Comparison of ENCODE assay signal across 15 cellular contexts in genomic region chr7:100152937-100153666, GRCh38. TPM values are rescaled to one million over a fixed set of nuclear protein-coding genes. Genes with fewer than 3 reads are reported as not detected.
DNase-seq lines count a peak whose midpoint lies in the region; ATAC-seq and TF ChIP-seq lines count a peak whose summit lies in the region.
"Had no signal": no experiment of that assay in that cellular context is flagged by ENCODE, and none has a peak within 500 bp of the region (broad histone marks: within the 10 kb centered on the region; RNA-seq: fewer than 3 reads in every experiment).

No MANE protein-coding gene starts in this region.

- no peak for ATAC-seq in activated T-helper 17 cell treated with anti-CD3 and anti-CD28 coated beads, Interleukin-2, amount 50 U/mL, for 72 hours (replicated peaks)
- ATAC-seq in GM18867 (IDR thresholded peaks at IDR 0.05; ENCODE audit: unreplicated experiment): no peak
- ATAC-seq: gastroesophageal sphincter, right cardiac atrium had no signal

- H3K27me3 ChIP-seq in BLaER1 (no peaks in the 10 kb centered on the region), H7 (ENCODE audit: control insufficient read depth, insufficient read depth, low read length) (no peaks in the 10 kb centered on the region)
- H3K27me3 ChIP-seq: gastroesophageal sphincter had no signal

- peaks cover 80% of the 10 kb centered on the region for H3K4me1 ChIP-seq in BLaER1

- no peaks in the 10 kb centered on the region for H3K9me3 ChIP-seq in BLaER1
- H3K9me3 ChIP-seq: gastroesophageal sphincter had no signal

- no peaks in the 10 kb centered on the region for H3K27me3 Mint-ChIP-seq in activated T-helper 17 cell treated with anti-CD3 and anti-CD28 coated beads, Interleukin-2, amount 50 U/mL, for 72 hours
- peaks cover 2% of the 10 kb centered on the region for H3K27me3 Mint-ChIP-seq in nephron progenitor cell (ENCODE audit: low read depth, poor library complexity)

- H4K20me1 ChIP-seq in BLaER1: peaks cover 59% of the 10 kb centered on the region

- H3K9ac ChIP-seq in BLaER1: no peak overlapping the region

- H3K27ac ChIP-seq in BLaER1: no peak overlapping the region
- H3K27ac ChIP-seq: epithelial cell of prostate had no signal

- H3K4me2 ChIP-seq in BLaER1: peak overlapping the region; percentile 49

- peaks cover 56% of the 10 kb centered on the region for H3K36me3 ChIP-seq in BLaER1
- peaks cover 22% of the 10 kb centered on the region for H3K36me3 ChIP-seq in H7 (replicated peaks; ENCODE audit: control insufficient read depth, insufficient read depth, low read length)

- TF ChIP-seq CTCF in nephron progenitor cell (IDR thresholded peaks at IDR 0.05): no peak

- peak overlapping the region; percentile 41 for H3K27ac Mint-ChIP-seq in activated T-helper 17 cell treated with anti-CD3 and anti-CD28 coated beads, Interleukin-2, amount 50 U/mL, for 72 hours
- H3K27ac Mint-ChIP-seq in nephron progenitor cell: peak overlapping the region; percentile 95

- DNase-seq in H7 (peak; percentile 29), nephron progenitor cell (no peak), SW 1271 (lab: John Stamatoyannopoulos, UW) (no peak), activated gamma-delta T cell (lab: John Stamatoyannopoulos, UW) (no peak)
- no peak for DNase-seq in stimulated activated CD8-positive, alpha-beta memory T cell treated with anti-CD3 and anti-CD28 coated beads, Interleukin-4, amount 100 ng/mL, for 48 hours
- DNase-seq: activated CD4-positive, alpha-beta T cell treated with anti-CD3 and anti-CD28 coated beads for 4 hours; NCI-H1048; stimulated activated CD4-positive, alpha-beta T cell treated with anti-CD3 and anti-CD28 coated beads, Interleukin-2, amount 100 ng/mL, for 24 hours had no signal

- no peak overlapping the region for H3K4me3 Mint-ChIP-seq in activated T-helper 17 cell treated with anti-CD3 and anti-CD28 coated beads, Interleukin-2, amount 50 U/mL, for 72 hours
- H3K4me3 Mint-ChIP-seq in nephron progenitor cell: no peak overlapping the region

- peaks cover 74% of the 10 kb centered on the region for H3K36me3 Mint-ChIP-seq in activated T-helper 17 cell treated with anti-CD3 and anti-CD28 coated beads, Interleukin-2, amount 50 U/mL, for 72 hours (ENCODE audit: low read depth)
- peaks cover 29% of the 10 kb centered on the region for H3K36me3 Mint-ChIP-seq in nephron progenitor cell (ENCODE audit: low read depth)

- H3K4me1 Mint-ChIP-seq in activated T-helper 17 cell treated with anti-CD3 and anti-CD28 coated beads, Interleukin-2, amount 50 U/mL, for 72 hours: peaks cover 22% of the 10 kb centered on the region
- peaks cover 60% of the 10 kb centered on the region for H3K4me1 Mint-ChIP-seq in nephron progenitor cell

- H3K4me3 ChIP-seq in BLaER1: no peak overlapping the region
- no peak overlapping the region for H3K4me3 ChIP-seq in H7 (ENCODE audit: insufficient read depth, low read depth, low read length)
- H3K4me3 ChIP-seq: gastroesophageal sphincter had no signal

- no peaks in the 10 kb centered on the region for H3K9me3 Mint-ChIP-seq in activated T-helper 17 cell treated with anti-CD3 and anti-CD28 coated beads, Interleukin-2, amount 50 U/mL, for 72 hours
- H3K9me3 Mint-ChIP-seq in nephron progenitor cell: no peaks in the 10 kb centered on the region
- H3K9me3 Mint-ChIP-seq: nephron had no signal

RNA-seq across cellular contexts. Expression of gene LAMTOR4, which starts 4.4 kb away (rescaled TPM):
- 143 and 165 TPM in 2 replicates for total RNA-seq in H7 (2014; rRNA removed; shearing (Covaris generic))
- total RNA-seq in activated T-helper 17 cell treated with anti-CD3 and anti-CD28 coated beads, Interleukin-2, amount 50 U/mL, for 72 hours: 100 to 1,000 TPM; 129 to 132 TPM

RNA-seq across cellular contexts. Expression of gene TRAPPC14, which starts 5.4 kb away (rescaled TPM):
- total RNA-seq in H7 (2014; rRNA removed; shearing (Covaris generic)): 13.6 and 14.8 TPM in 2 replicates
- 10 to 100 TPM; 15.4 to 22.1 TPM for total RNA-seq in activated T-helper 17 cell treated with anti-CD3 and anti-CD28 coated beads, Interleukin-2, amount 50 U/mL, for 72 hours

RNA-seq across cellular contexts. Expression of gene GAL3ST4, which starts 15.3 kb away (rescaled TPM):
- 0.73 and 3.1 TPM in 2 replicates for total RNA-seq in H7 (2014; rRNA removed; shearing (Covaris generic))
- 1 to 10 TPM; 1.1 to 3.9 TPM for total RNA-seq in activated T-helper 17 cell treated with anti-CD3 and anti-CD28 coated beads, Interleukin-2, amount 50 U/mL, for 72 hours

RNA-seq across cellular contexts. Expression of gene GPC2, which starts 24.1 kb away (rescaled TPM):
- 39.1 and 65.8 TPM in 2 replicates for total RNA-seq in H7 (2014; rRNA removed; shearing (Covaris generic))
- 1 to 10 TPM; 2.8 to 4.9 TPM for total RNA-seq in activated T-helper 17 cell treated with anti-CD3 and anti-CD28 coated beads, Interleukin-2, amount 50 U/mL, for 72 hours

RNA-seq across cellular contexts. Expression of gene STAG3, which starts 24.6 kb away (rescaled TPM):
- total RNA-seq in H7 (2014; rRNA removed; shearing (Covaris generic)): 2.4 and 10.3 TPM in 2 replicates
- total RNA-seq in activated T-helper 17 cell treated with anti-CD3 and anti-CD28 coated beads, Interleukin-2, amount 50 U/mL, for 72 hours: 10 to 100 TPM in 1 of 2 donors, 1 to 10 TPM in 1; 7.8 to 22.1 TPM
